ENCODE assay signal across 28 cellular contexts in genomic region chr7:105705427-105705826, GRCh38.
DNase-seq lines count a peak whose midpoint lies in the region; ATAC-seq, FAIRE-seq and TF ChIP-seq lines count a peak whose summit lies in the region.
"Had no signal": no experiment of that assay in that cellular context is flagged by ENCODE, and none has a peak within 500 bp of the region (broad histone marks: within the 10 kb centered on the region; RNA-seq: fewer than 3 reads in every experiment).

No MANE protein-coding gene starts in this region.

- H3K36me3 Mint-ChIP-seq in activated T-helper 1 cell treated with anti-CD3 and anti-CD28 coated beads, Interleukin-12 subunit alpha, Interleukin-12 subunit beta, Interleukin-2, Interleukin-4 antibody, amounts not matched to agents 30 ng/mL and 10 ng/mL and 1 ng/mL, durations not matched to agents 14 hours and 24 hours and 36 hours (ENCODE audit: low read depth), result peaks cover 2% of the 10 kb centered on the region
- peaks cover 2% of the 10 kb centered on the region for H3K36me3 Mint-ChIP-seq in T-helper 17 cell (ENCODE audit: low read depth)

- peaks cover 9% of the 10 kb centered on the region for H3K9me3 Mint-ChIP-seq in activated T-helper 1 cell treated with anti-CD3 and anti-CD28 coated beads, Interleukin-12 subunit alpha, Interleukin-12 subunit beta, Interleukin-2, Interleukin-4 antibody, amounts not matched to agents 30 ng/mL and 10 ng/mL and 1 ng/mL, durations not matched to agents 14 hours and 24 hours and 36 hours

- H3K4me1 Mint-ChIP-seq in activated T-helper 1 cell treated with anti-CD3 and anti-CD28 coated beads, Interleukin-12 subunit alpha, Interleukin-12 subunit beta, Interleukin-2, Interleukin-4 antibody, amounts not matched to agents 30 ng/mL and 10 ng/mL and 1 ng/mL, durations not matched to agents 14 hours and 24 hours and 36 hours (ENCODE audit: low read depth), result peaks cover 8% of the 10 kb centered on the region
- peaks cover 17% of the 10 kb centered on the region for H3K4me1 Mint-ChIP-seq in T-helper 17 cell

- no peak for ATAC-seq in GM21447 (IDR thresholded peaks at IDR 0.05; ENCODE audit: unreplicated experiment)
- no peak for ATAC-seq in T-helper 17 cell
- ATAC-seq: A549, Right ventricle myocardium inferior, SK-N-SH treated with all-trans-retinoic acid at 6 μM for 48 hours had no signal

- H3K27ac Mint-ChIP-seq in activated T-helper 1 cell treated with anti-CD3 and anti-CD28 coated beads, Interleukin-12 subunit alpha, Interleukin-12 subunit beta, Interleukin-2, Interleukin-4 antibody, amounts not matched to agents 30 ng/mL and 10 ng/mL and 1 ng/mL, durations not matched to agents 14 hours and 24 hours and 36 hours, result no peak overlapping the region
- H3K27ac Mint-ChIP-seq in T-helper 17 cell, result no peak overlapping the region
- H3K27ac Mint-ChIP-seq: HFFc6 had no signal

- H3K4me1 ChIP-seq in testis, result peaks cover 7% of the 10 kb centered on the region
- H3K4me1 ChIP-seq in suprapubic skin, result no peaks in the 10 kb centered on the region
- H3K4me1 ChIP-seq: A549, HAP-1, SJCRH30 had no signal

- no peaks in the 10 kb centered on the region for H3K36me3 ChIP-seq in bronchial epithelial cell (ENCODE audit: control insufficient read depth, insufficient read depth, low read length)
- H3K36me3 ChIP-seq in testis (ENCODE audit: low read depth, missing control alignments), result no peaks in the 10 kb centered on the region
- H3K36me3 ChIP-seq in suprapubic skin, result no peaks in the 10 kb centered on the region
- H3K36me3 ChIP-seq: HAP-1, SJCRH30 had no signal

- H3K9me3 ChIP-seq in testis, result no peaks in the 10 kb centered on the region
- H3K9me3 ChIP-seq in suprapubic skin, result no peaks in the 10 kb centered on the region
- H3K9me3 ChIP-seq in T-helper 17 cell (ENCODE audit: control insufficient read depth, low read length, poor library complexity, severe bottlenecking), result no peaks in the 10 kb centered on the region
- H3K9me3 ChIP-seq: A549, HAP-1 had no signal

- H3K4me3 ChIP-seq in bronchial epithelial cell (ENCODE audit: low read depth, low read length) (no peak overlapping the region), testis (no peak overlapping the region), suprapubic skin (no peak overlapping the region)
- H3K4me3 ChIP-seq: A549, HAP-1, PC-9, SJCRH30 had no signal

- FAIRE-seq in bronchial epithelial cell (lab: Jason Lieb, UNC), result peak; percentile 23
- FAIRE-seq: A549, GM12891 had no signal

- no peak for TF ChIP-seq EP300 in suprapubic skin (IDR thresholded peaks at IDR 0.05)

- intact Hi-C loops in testis (cut with DNase I; ENCODE audit: low total_unique reads), result no loop called here
- intact Hi-C loops in activated T-helper 1 cell treated with anti-CD3 and anti-CD28 coated beads, Interleukin-12 subunit alpha, Interleukin-12 subunit beta, Interleukin-2, Interleukin-4 antibody, amounts not matched to agents 30 ng/mL and 10 ng/mL and 1 ng/mL, durations not matched to agents 14 hours and 24 hours and 36 hours (cut with micrococcal nuclease), result no loop called here

- H3K27ac ChIP-seq in testis (no peak overlapping the region), suprapubic skin (no peak overlapping the region)
- H3K27ac ChIP-seq: A549, KMS-11, PC-9, SJCRH30 had no signal

- H3K27me3 ChIP-seq in bronchial epithelial cell (ENCODE audit: control insufficient read depth, insufficient read depth, low read length) (no peaks in the 10 kb centered on the region), testis (no peaks in the 10 kb centered on the region), suprapubic skin (no peaks in the 10 kb centered on the region)
- H3K27me3 ChIP-seq: SJCRH30 had no signal

- TF ChIP-seq POLR2A in testis (IDR thresholded peaks at IDR 0.05) (no peak), suprapubic skin (IDR thresholded peaks at IDR 0.05) (no peak)

- no peak overlapping the region for H3K4me3 Mint-ChIP-seq in activated T-helper 1 cell treated with anti-CD3 and anti-CD28 coated beads, Interleukin-12 subunit alpha, Interleukin-12 subunit beta, Interleukin-2, Interleukin-4 antibody, amounts not matched to agents 30 ng/mL and 10 ng/mL and 1 ng/mL, durations not matched to agents 14 hours and 24 hours and 36 hours
- H3K4me3 Mint-ChIP-seq in T-helper 17 cell, result no peak overlapping the region
- H3K4me3 Mint-ChIP-seq: CD8-positive, alpha-beta memory T cell; HFFc6 had no signal

- H3K27me3 Mint-ChIP-seq in activated T-helper 1 cell treated with anti-CD3 and anti-CD28 coated beads, Interleukin-12 subunit alpha, Interleukin-12 subunit beta, Interleukin-2, Interleukin-4 antibody, amounts not matched to agents 30 ng/mL and 10 ng/mL and 1 ng/mL, durations not matched to agents 14 hours and 24 hours and 36 hours (ENCODE audit: insufficient read depth), result no peaks in the 10 kb centered on the region
- H3K27me3 Mint-ChIP-seq in T-helper 17 cell, result no peaks in the 10 kb centered on the region
- H3K27me3 Mint-ChIP-seq: CD8-positive, alpha-beta memory T cell had no signal

- TF ChIP-seq CTCF in bronchial epithelial cell (IDR thresholded peaks at IDR 0.05; ENCODE audit: insufficient read depth, low read length, severe bottlenecking) (no peak), testis (IDR thresholded peaks at IDR 0.05) (no peak), suprapubic skin (IDR thresholded peaks at IDR 0.05) (no peak)

- WGBS in testis, 2 donors, result 57 to 74% methylated on average over 7 of the region's 7 CpGs
- 71% methylated on average over 7 of the region's 7 CpGs for WGBS in suprapubic skin

- no peak for DNase-seq in bronchial epithelial cell (ENCODE audit: low read depth)
- peak; percentile 29 to 54 for DNase-seq in hippocampal formation (lab: John Stamatoyannopoulos, UW)
- peak; percentile 56 for DNase-seq in pons (ENCODE audit: low spot score)
- peak; percentile 75 for DNase-seq in testis
- no peak for DNase-seq in suprapubic skin (ENCODE audit: low spot score in 2 of 2)
- DNase-seq in activated T-helper 1 cell treated with anti-CD3 and anti-CD28 coated beads, Interleukin-12 subunit alpha, Interleukin-12 subunit beta, Interleukin-2, Interleukin-4 antibody, amounts not matched to agents 30 ng/mL and 10 ng/mL and 1 ng/mL, durations not matched to agents 14 hours and 24 hours and 36 hours (ENCODE audit: low spot score), result no peak
- DNase-seq in T-helper 17 cell, result no peak
- DNase-seq: AML-193; CD8-positive, alpha-beta memory T cell; DMS 273 treated with DMSO at 0.1 percent for 48 hours; DMS79; EL; GF-D8; HFFc6; IMR-90; MM.1S; NCI-H2029; NCI-H446 treated with DMSO at 0.1 percent for 48 hours; NCI-H526; PC-9; SJCRH30 had no signal

Comparison
In these comparisons a context has a peak if more than half of its experiments do, and no peak if none do; other contexts are left out.
1. DNase-seq: peak in hippocampal formation (2 of 2), pons (single experiment) and testis (single experiment); none in bronchial epithelial cell (single experiment), suprapubic skin (0 of 2), activated T-helper 1 cell treated with anti-CD3 and anti-CD28 coated beads, Interleukin-12 subunit alpha, Interleukin-12 subunit beta, Interleukin-2, Interleukin-4 antibody, amounts not matched to agents 30 ng/mL and 10 ng/mL and 1 ng/mL, durations not matched to agents 14 hours and 24 hours and 36 hours (single experiment) and T-helper 17 cell (0 of 3).